ENCODE assay signal across 24 cellular contexts in the genomic region with DNA sequence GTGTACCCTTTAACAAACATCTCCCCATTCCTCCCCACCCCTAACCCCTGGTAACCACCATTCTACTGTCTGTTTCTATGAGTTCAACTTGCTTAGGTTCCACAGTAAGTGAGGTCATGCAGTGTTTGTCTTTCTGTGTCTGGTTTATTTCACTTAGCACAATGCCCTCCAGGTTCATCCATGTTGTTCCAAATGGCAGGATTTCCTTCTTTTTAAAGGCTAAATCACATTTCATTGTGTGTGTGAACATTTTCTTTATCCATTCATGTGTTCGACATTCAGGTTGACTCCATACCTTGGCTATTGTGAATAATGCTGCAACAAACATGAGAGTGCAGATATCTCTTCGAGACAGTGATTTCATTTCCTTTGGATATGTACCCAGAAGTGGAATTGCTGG.
"Had no signal": no experiment of that assay in that cellular context is flagged by ENCODE, and none has a peak within 500 bp of the region (broad histone marks: within the 10 kb centered on the region; RNA-seq: fewer than 3 reads in every experiment).

No MANE protein-coding gene starts in this region.

- H3K27ac ChIP-seq: brain microvascular endothelial cell, SJSA1 had no signal

- FAIRE-seq: RCC 7860 had no signal

- H3K27ac Mint-ChIP-seq: activated naive CD4-positive, alpha-beta T cell treated with anti-CD3 and anti-CD28 coated beads for 36 hours; activated naive CD8-positive, alpha-beta T cell; T-helper 1 cell treated with Interleukin-12 subunit alpha and Interleukin-12 subunit beta and Interleukin-4 antibody, amounts not matched to agents 30 μg/mL and 1 μg/mL, for 36 hours had no signal

- H3K36me3 Mint-ChIP-seq: activated naive CD8-positive, alpha-beta T cell had no signal

- DNase-seq: activated CD4-positive, alpha-beta T cell treated with anti-CD3 and anti-CD28 coated beads for 48 hours; activated CD4-positive, alpha-beta T cell treated with anti-CD3 and anti-CD28 coated beads, Interleukin-2, amount 50 U/mL, for 48 hours; activated CD4-positive, CD25-positive, alpha-beta regulatory T cell treated with anti-CD3 and anti-CD28 coated beads, Interleukin-2, amount 50 U/mL, for 72 hours; activated CD8-positive, alpha-beta memory T cell treated with anti-CD3 and anti-CD28 coated beads for 24 hours; activated gamma-delta T cell; activated naive CD4-positive, alpha-beta T cell treated with anti-CD3 and anti-CD28 coated beads for 36 hours; activated T-cell treated with anti-CD3 and anti-CD28 coated beads, Interleukin-2, amount 50 U/mL, for 4 hours; amygdala; brain microvascular endothelial cell; IMR-90; KG1; MV-4-11; NCI-H1092 treated with DMSO at 0.1 percent for 48 hours; NCI-H1417 treated with DMSO at 0.1 percent for 48 hours; NCI-H1694; NCI-H2029; NCI-H2107; NCI-H2171 treated with DMSO at 0.1 percent for 48 hours; NCI-H226; SHP77 had no signal

- H3K27me3 ChIP-seq: brain microvascular endothelial cell, SJSA1 had no signal

- H3K4me3 Mint-ChIP-seq: activated naive CD4-positive, alpha-beta T cell treated with anti-CD3 and anti-CD28 coated beads for 36 hours; activated naive CD8-positive, alpha-beta T cell; activated T-cell treated with anti-CD3 and anti-CD28 coated beads, Interleukin-2, amount 50 U/mL, for 4 hours; T-helper 1 cell treated with Interleukin-12 subunit alpha and Interleukin-12 subunit beta and Interleukin-4 antibody, amounts not matched to agents 30 μg/mL and 1 μg/mL, for 36 hours had no signal

- H3K9me3 ChIP-seq: SJSA1 had no signal

- H3K9me3 Mint-ChIP-seq: activated naive CD4-positive, alpha-beta T cell treated with anti-CD3 and anti-CD28 coated beads for 36 hours; activated T-cell treated with anti-CD3 and anti-CD28 coated beads, Interleukin-2, amount 50 U/mL, for 4 hours; T-helper 1 cell treated with Interleukin-12 subunit alpha and Interleukin-12 subunit beta and Interleukin-4 antibody, amounts not matched to agents 30 μg/mL and 1 μg/mL, for 36 hours had no signal

- ATAC-seq: activated T-cell treated with anti-CD3 and anti-CD28 coated beads, Interleukin-2, amount 50 U/mL, for 4 hours had no signal

- H3K4me3 ChIP-seq: SJSA1 had no signal

- H3K4me1 ChIP-seq: SJSA1 had no signal
